8 cellular contexts compared by ENCODE assay signal in the genomic region with DNA sequence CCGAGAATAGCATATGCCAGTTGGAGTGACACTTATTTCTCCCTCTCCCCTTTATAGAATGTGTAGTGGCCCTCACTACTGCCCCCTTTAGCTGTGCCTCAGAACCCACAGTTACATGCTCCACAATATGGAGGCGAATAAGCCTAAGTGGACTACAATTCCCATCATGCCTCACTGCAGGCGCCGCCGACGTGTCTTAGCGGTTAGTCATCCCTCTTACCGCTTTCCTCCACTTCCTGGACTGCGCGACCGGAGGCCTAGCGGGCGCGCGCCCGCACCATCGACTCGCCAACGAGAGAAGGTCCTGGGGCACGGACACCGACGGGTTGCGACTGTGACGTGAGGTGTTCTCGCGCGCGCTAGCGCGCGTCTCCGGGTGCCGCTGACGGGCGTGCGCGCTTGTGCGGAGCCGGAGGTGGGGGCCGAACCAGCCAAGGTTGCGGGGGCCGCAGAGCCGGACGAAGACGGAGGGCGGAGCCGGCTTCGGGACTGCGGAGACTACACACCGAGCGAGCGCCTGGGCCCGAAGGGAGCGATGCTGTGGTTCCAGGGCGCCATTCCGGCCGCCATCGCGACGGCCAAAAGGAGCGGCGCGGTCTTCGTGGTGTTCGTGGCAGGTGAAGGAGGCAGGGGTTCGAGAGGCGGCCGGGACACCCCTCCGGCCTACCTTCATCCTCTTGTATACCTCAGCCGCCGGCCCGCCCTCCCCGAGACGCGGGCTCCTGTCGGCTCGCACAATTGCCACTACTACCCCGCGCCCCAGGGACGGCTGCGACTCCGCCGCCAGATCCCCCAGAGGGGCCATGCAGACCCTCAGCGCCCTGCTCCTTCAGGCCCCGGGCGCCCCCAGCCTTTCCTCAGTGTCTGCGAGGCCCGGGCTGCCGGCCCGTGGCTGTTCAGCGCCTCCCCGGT. TPM values are rescaled to one million over a fixed set of nuclear protein-coding genes. Genes with fewer than 3 reads are reported as not detected.
DNase-seq lines count a peak whose midpoint lies in the region; ATAC-seq, FAIRE-seq and TF ChIP-seq lines count a peak whose summit lies in the region.

A gene with protein sequence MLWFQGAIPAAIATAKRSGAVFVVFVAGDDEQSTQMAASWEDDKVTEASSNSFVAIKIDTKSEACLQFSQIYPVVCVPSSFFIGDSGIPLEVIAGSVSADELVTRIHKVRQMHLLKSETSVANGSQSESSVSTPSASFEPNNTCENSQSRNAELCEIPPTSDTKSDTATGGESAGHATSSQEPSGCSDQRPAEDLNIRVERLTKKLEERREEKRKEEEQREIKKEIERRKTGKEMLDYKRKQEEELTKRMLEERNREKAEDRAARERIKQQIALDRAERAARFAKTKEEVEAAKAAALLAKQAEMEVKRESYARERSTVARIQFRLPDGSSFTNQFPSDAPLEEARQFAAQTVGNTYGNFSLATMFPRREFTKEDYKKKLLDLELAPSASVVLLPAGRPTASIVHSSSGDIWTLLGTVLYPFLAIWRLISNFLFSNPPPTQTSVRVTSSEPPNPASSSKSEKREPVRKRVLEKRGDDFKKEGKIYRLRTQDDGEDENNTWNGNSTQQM (plus strand): TSS at position 461 of the 912 bp plus-strand sequence. CDS start 75 bp downstream, at position 536.

- H3K27ac ChIP-seq in OCI-LY3 (ENCODE audit: low read length): peak within 1 kb of the TSS; percentile 83
- peak within 1 kb of the TSS; percentile 84 for H3K27ac ChIP-seq in endothelial cell of umbilical vein (ENCODE audit: insufficient read depth, low read depth, low read length)

- peak; percentile 45 for TF ChIP-seq CTCF in D721Med (IDR thresholded peaks at IDR 0.05; ENCODE audit: insufficient read depth, missing control alignments)
- peak; percentile 69 for TF ChIP-seq CTCF in OCI-LY3 (IDR thresholded peaks at IDR 0.05; ENCODE audit: low read depth, low read length)
- peak; percentile 63 to 70 for TF ChIP-seq CTCF in endothelial cell of umbilical vein (IDR thresholded peaks at IDR 0.05; ENCODE audit: extremely low read depth in 1 of 2, insufficient read depth in 1 of 2, low read depth in 1 of 2, low read length in 2 of 2)

- ATAC-seq in GM21447 (IDR thresholded peaks at IDR 0.05; ENCODE audit: unreplicated experiment): peak; percentile 82

- H3K9me1 ChIP-seq in endothelial cell of umbilical vein (replicated peaks; ENCODE audit: control insufficient read depth, extremely low read depth, insufficient read depth, low read length): no peaks in the 10 kb centered on the region

- FAIRE-seq in D721Med (lab: Jason Lieb, UNC): peak; percentile 51
- FAIRE-seq in endothelial cell of umbilical vein (lab: Jason Lieb, UNC): peak; percentile 95

- POLR2A ChIA-PET in endothelial cell of umbilical vein (lab: Charles Lee): no interaction called here

- H3K9me3 ChIP-seq in OCI-LY3 (ENCODE audit: insufficient read depth, low read length) (no peaks in the 10 kb centered on the region), endothelial cell of umbilical vein (replicated peaks; ENCODE audit: control insufficient read depth, insufficient read depth, low read length) (no peaks in the 10 kb centered on the region)

- peaks cover 49% of the 10 kb centered on the region for H3K79me2 ChIP-seq in OCI-LY3 (ENCODE audit: low read length)
- H3K79me2 ChIP-seq in endothelial cell of umbilical vein (ENCODE audit: control insufficient read depth, insufficient read depth, low read length): peaks cover 50% of the 10 kb centered on the region

- H3K4me1 ChIP-seq in OCI-LY3 (ENCODE audit: low read length) (peaks cover 16% of the 10 kb centered on the region), endothelial cell of umbilical vein (ENCODE audit: control insufficient read depth, extremely low read depth, insufficient read depth, low read length) (peaks cover 29% of the 10 kb centered on the region)

- TF ChIP-seq POLR2A in endothelial cell of umbilical vein (IDR thresholded peaks at IDR 0.05; ENCODE audit: low read depth, low read length): peak; percentile 79

- no peaks in the 10 kb centered on the region for H3K27me3 ChIP-seq in OCI-LY3 (ENCODE audit: low read depth, low read length)
- no peaks in the 10 kb centered on the region for H3K27me3 ChIP-seq in endothelial cell of umbilical vein (ENCODE audit: control insufficient read depth in 2 of 2, insufficient read depth in 2 of 2, low read length in 2 of 2)

- H2AFZ ChIP-seq in OCI-LY3 (ENCODE audit: low read depth, low read length): peak within 1 kb of the TSS; percentile 99
- peak within 1 kb of the TSS; percentile 99 for H2AFZ ChIP-seq in endothelial cell of umbilical vein (ENCODE audit: low read depth, low read length)

- H3K4me3 ChIP-seq in OCI-LY3 (ENCODE audit: low read length) (peak within 1 kb of the TSS; percentile 85), endothelial cell of umbilical vein (replicated peaks in 1 of 3; ENCODE audit: insufficient read depth in 1 of 3, low read depth in 1 of 3, low read length in 3 of 3) (peak within 1 kb of the TSS; percentile 91 to 98 (median 97))

- dilution Hi-C loops in endothelial cell of umbilical vein (cut with MboI; ENCODE audit: extremely low pct_ligation_motif_present, low sequenced_read_pairs): no loop called here

- intact Hi-C loops in endothelial cell of umbilical vein (cut with micrococcal nuclease): loop anchor here (1.0 to 5.0 kb wide), 4 partner anchors 56 to 823 kb away; a partner anchor contains a TSS

- H3K4me2 ChIP-seq in OCI-LY3 (ENCODE audit: low read length) (peak within 1 kb of the TSS; percentile 96), endothelial cell of umbilical vein (ENCODE audit: insufficient read depth, low read length) (peak within 1 kb of the TSS; percentile 100)

- H4K20me1 ChIP-seq in OCI-LY3 (ENCODE audit: insufficient read depth, low read length) (peaks cover 36% of the 10 kb centered on the region), endothelial cell of umbilical vein (replicated peaks; ENCODE audit: control insufficient read depth, extremely low read depth, insufficient read depth, low read length) (peaks cover 5% of the 10 kb centered on the region)

- BruUV-seq in endothelial cell of umbilical vein (replicated peaks; lab: Mats Ljungman, UMichigan): no TSS peak

- peak within 1 kb of the TSS; percentile 93 for H3K9ac ChIP-seq in OCI-LY3 (ENCODE audit: low read length)
- peak within 1 kb of the TSS; percentile 93 for H3K9ac ChIP-seq in endothelial cell of umbilical vein (replicated peaks; ENCODE audit: extremely low read depth, insufficient read depth, low read length)

- H3K36me3 ChIP-seq in OCI-LY3 (replicated peaks; ENCODE audit: low read depth, low read length) (peaks cover 17% of the 10 kb centered on the region), endothelial cell of umbilical vein (ENCODE audit: control insufficient read depth in 2 of 2, extremely low read depth in 1 of 2, insufficient read depth in 2 of 2, low read length in 2 of 2) (no peaks in the 10 kb centered on the region)

- DNase-seq in D721Med (ENCODE audit: insufficient read length, low spot score) (peak; percentile 42), HuH-7 (ENCODE audit: low spot score) (peak; percentile 88), activated T-cell treated with anti-CD3 and anti-CD28 coated beads for 1 hour (ENCODE audit: low read depth) (peak; percentile 86), endothelial cell of umbilical vein (ENCODE audit: low read depth, low spot score) (peak; percentile 99), middle frontal gyrus (ENCODE audit: extremely low spot score, low spot score) (peak; percentile 98)
- peak; percentile 84 to 91 for DNase-seq in stimulated activated CD8-positive, alpha-beta memory T cell treated with anti-CD3 and anti-CD28 coated beads, Interleukin-4, amount 100 ng/mL, for 1 hour (ENCODE audit: low read depth in 2 of 2, low spot score in 1 of 2)

- CTCF ChIA-PET in endothelial cell of umbilical vein (lab: Charles Lee): interaction anchor here (1.0 to 1.6 kb wide), 5 partner anchors 31 to 753 kb away, joined by 3 to 11 read pairs (median 3); no protein-coding TSS in a partner anchor

TF ChIP-seq in endothelial cell of umbilical vein, 7 proteins besides CTCF, POLR2A, EP300 and RAD21:
- peak; percentile 79 for TF ChIP-seq POLR2AphosphoS5 (IDR thresholded peaks at IDR 0.05; ENCODE audit: insufficient read depth, low read depth, low read length)
- TF ChIP-seq, protein P1, sequence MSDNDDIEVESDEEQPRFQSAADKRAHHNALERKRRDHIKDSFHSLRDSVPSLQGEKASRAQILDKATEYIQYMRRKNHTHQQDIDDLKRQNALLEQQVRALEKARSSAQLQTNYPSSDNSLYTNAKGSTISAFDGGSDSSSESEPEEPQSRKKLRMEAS (IDR thresholded peaks at IDR 0.05; ENCODE audit: insufficient read depth, insufficient read length): peak; percentile 14
- TF ChIP-seq JUN (IDR thresholded peaks at IDR 0.05; ENCODE audit: borderline replicate concordance, insufficient read depth, insufficient read length, low read depth): peak; percentile 86
- TF ChIP-seq FOS (IDR thresholded peaks at IDR 0.05; ENCODE audit: borderline replicate concordance, insufficient read depth, low read length): peak; percentile 86
- peak; percentile 25 for TF ChIP-seq MYC (IDR thresholded peaks at IDR 0.05; ENCODE audit: low read depth, low read length)
- no peak for TF ChIP-seq EZH2 (IDR thresholded peaks at IDR 0.05; ENCODE audit: borderline replicate concordance, low read depth, low read length, severe bottlenecking)

RNA-seq across cellular contexts. Expression of the gene that starts here (rescaled TPM):
- total RNA-seq in endothelial cell of umbilical vein: 103 and 108 TPM in 2 replicates
- polyA plus RNA-seq in endothelial cell of umbilical vein: 31.3 and 40.8 TPM in 2 replicates
- polyA plus RNA-seq in endothelial cell of umbilical vein (2011; cell fraction: cytosol; rRNA removed): 41.0 and 53.7 TPM in 2 replicates
- polyA plus RNA-seq in endothelial cell of umbilical vein (2011; cell fraction: nucleus; rRNA removed): 183 and 240 TPM in 2 replicates
- 78.0 and 95.3 TPM in 2 replicates for polyA plus RNA-seq in endothelial cell of umbilical vein (2012)
- 53.0 and 61.9 TPM in 2 replicates for polyA minus RNA-seq in endothelial cell of umbilical vein
- 30.4 TPM for polyA minus RNA-seq in endothelial cell of umbilical vein (2011; cell fraction: cytosol; rRNA and poly(A)+ RNA removed)
- 108 and 150 TPM in 2 replicates for polyA minus RNA-seq in endothelial cell of umbilical vein (2011; cell fraction: nucleus; rRNA and poly(A)+ RNA removed)

Comparison
In these comparisons a context has a peak if more than half of its experiments do, and no peak if none do; other contexts are left out.
1. Peak in every context shown above with its lines: DNase-seq, ATAC-seq, H3K4me3 ChIP-seq and H3K27ac ChIP-seq.
2. DNase-seq: peak in every context shown above with its lines; median percentile 99 in endothelial cell of umbilical vein; 98 in middle frontal gyrus; 88 in HuH-7; 88 in stimulated activated CD8-positive, alpha-beta memory T cell treated with anti-CD3 and anti-CD28 coated beads, Interleukin-4, amount 100 ng/mL, for 1 hour; 86 in activated T-cell treated with anti-CD3 and anti-CD28 coated beads for 1 hour; 42 in D721Med.